Comparison of ENCODE assay signal across 8 cellular contexts in the genomic region with DNA sequence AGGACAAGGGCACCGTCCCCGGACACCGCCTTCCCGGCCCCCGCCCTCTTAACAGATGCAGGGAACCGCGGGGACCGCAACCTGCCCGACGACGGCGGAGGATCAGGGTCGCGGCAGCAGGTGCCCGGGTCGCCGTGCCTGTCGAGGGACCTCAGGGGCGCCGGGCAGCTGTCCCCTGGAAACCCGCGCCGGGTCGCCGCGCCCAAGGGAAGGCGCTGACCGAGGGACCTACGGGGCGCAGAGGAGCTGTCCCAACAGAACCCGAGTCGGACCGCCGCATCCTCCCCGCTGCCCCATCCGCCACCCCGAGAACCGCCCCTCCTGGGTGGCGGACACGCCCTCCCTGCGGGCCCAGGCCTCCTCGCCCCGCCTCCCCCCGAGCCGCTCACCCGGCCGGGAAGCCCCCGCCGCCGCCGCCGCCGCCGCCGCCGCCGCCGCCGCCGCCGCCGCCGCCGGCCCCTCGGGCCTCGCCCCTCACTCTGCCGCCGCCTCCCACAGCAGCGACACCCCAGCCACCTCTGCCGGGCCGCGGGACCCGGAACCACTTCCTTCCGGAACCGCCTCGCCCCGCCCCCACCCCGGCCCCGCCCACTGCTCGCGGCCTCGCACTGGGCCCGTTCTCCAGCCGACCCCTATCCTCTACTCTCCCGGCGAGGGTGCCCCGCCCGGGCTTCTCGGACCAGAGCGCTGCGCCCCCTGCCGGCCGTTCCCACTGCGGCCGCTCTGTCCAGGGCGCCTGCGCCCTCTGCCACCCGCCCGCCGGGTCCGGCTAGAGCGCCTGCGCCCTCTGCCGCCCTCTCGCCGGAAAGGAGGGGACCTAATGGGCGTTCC. TPM values are rescaled to one million over a fixed set of nuclear protein-coding genes. Genes with fewer than 3 reads are reported as not detected.
DNase-seq lines count a peak whose midpoint lies in the region; TF ChIP-seq lines count a peak whose summit lies in the region.

TSS of gene BCLAF3 (minus strand) at position 543 of the 831 bp plus-strand sequence. CDS start 20,797 bp downstream, outside the sequence.

- peaks cover 7% of the 10 kb centered on the region for H3K4me1 Mint-ChIP-seq in neural crest cell

- peak within 1 kb of the TSS; percentile 84 for H3K4me3 Mint-ChIP-seq in neural crest cell

- H3F3A ChIP-seq in GM23248 (ENCODE audit: insufficient read depth), result no peaks in the 10 kb centered on the region

- TF ChIP-seq CTCF in neural crest cell (conservative IDR thresholded peaks at IDR 0.05) (peak; percentile 75), stomach (IDR thresholded peaks at IDR 0.05) (peak in 5 of 7 experiments; percentile 45 to 88 (median 74))

- peaks cover 5% of the 10 kb centered on the region for H3K36me3 Mint-ChIP-seq in neural crest cell (ENCODE audit: low read depth)

- TF ChIP-seq POLR2A in stomach (IDR thresholded peaks at IDR 0.05), result no peak

- H3K27ac Mint-ChIP-seq in neural crest cell (ENCODE audit: unreplicated experiment), result no peak within 1 kb of the TSS

- H2AFZ ChIP-seq in GM23248 (peak within 1 kb of the TSS; percentile 90), Karpas-422 (ENCODE audit: low read length) (peak within 1 kb of the TSS; percentile 75; the same call in 1 of the 2 replicates)

- in situ Hi-C loops in GM23248 (cut with MboI), result no loop called here

- no peak for TF ChIP-seq EP300 in stomach (IDR thresholded peaks at IDR 0.05)

- H4K20me1 ChIP-seq in GM23248 (ENCODE audit: insufficient read depth) (no peaks in the 10 kb centered on the region), Karpas-422 (ENCODE audit: insufficient read depth, low read depth, low read length) (no peaks in the 10 kb centered on the region)

- H3K4me1 ChIP-seq in GM23248 (ENCODE audit: insufficient read depth), result no peaks in the 10 kb centered on the region
- H3K4me1 ChIP-seq in Karpas-422 (ENCODE audit: low read length), result peaks cover 29% of the 10 kb centered on the region
- H3K4me1 ChIP-seq in stomach, result peaks cover 0 to 18% (median 7%) of the 10 kb centered on the region in 4 donors

- H3K9me2 ChIP-seq in GM23248 (ENCODE audit: insufficient read depth) (no peaks in the 10 kb centered on the region), Karpas-422 (replicated peaks; ENCODE audit: insufficient read depth, low read length) (no peaks in the 10 kb centered on the region)

- peak within 1 kb of the TSS; percentile 15; the same call in 1 of the 2 replicates for H3K27ac ChIP-seq in GM23248
- H3K27ac ChIP-seq in Karpas-422 (ENCODE audit: low read length), result peak within 1 kb of the TSS; percentile 54; the same call in 1 of the 2 replicates
- H3K27ac ChIP-seq in stomach, result peak within 1 kb of the TSS; percentile 79 to 84 (median 82)

- H3K4me2 ChIP-seq in GM23248 (ENCODE audit: unreplicated experiment), result peak within 1 kb of the TSS; percentile 68
- H3K4me2 ChIP-seq in Karpas-422 (ENCODE audit: low read depth, low read length, poor library complexity, severe bottlenecking), result peak within 1 kb of the TSS; percentile 89

- H3K9me3 Mint-ChIP-seq in neural crest cell, result peaks cover 10% of the 10 kb centered on the region

- intact Hi-C loops in stomach (cut with DNase I; ENCODE audit: low total_unique reads), result no loop called here

- H3K9me3 ChIP-seq in GM23248 (ENCODE audit: low read depth) (no peaks in the 10 kb centered on the region), Karpas-422 (ENCODE audit: low read length) (no peaks in the 10 kb centered on the region), stomach (no peaks in the 10 kb centered on the region)

- H3K27me3 ChIP-seq in GM23248 (replicated peaks; ENCODE audit: insufficient read depth) (no peaks in the 10 kb centered on the region), Karpas-422 (ENCODE audit: low read length) (no peaks in the 10 kb centered on the region), stomach (no peaks in the 10 kb centered on the region)

- peaks cover 36% of the 10 kb centered on the region for H3K79me2 ChIP-seq in GM23248 (ENCODE audit: insufficient read depth)
- peaks cover 47% of the 10 kb centered on the region for H3K79me2 ChIP-seq in Karpas-422 (ENCODE audit: low read length)

- peak within 1 kb of the TSS; percentile 66 for H3K9ac ChIP-seq in GM23248
- peak within 1 kb of the TSS; percentile 73 for H3K9ac ChIP-seq in Karpas-422 (ENCODE audit: low read length)

- DNase-seq in EL, result peak; percentile 83
- DNase-seq in GM23248, result peak; percentile 91
- DNase-seq in Karpas-422, result peak; percentile 95
- DNase-seq in RKO (ENCODE audit: low spot score), result peak; percentile 85
- DNase-seq in activated T-helper 9 cell treated with anti-CD3 and anti-CD28 coated beads, Interleukin-2, amount 50 U/mL, for 16 hours (ENCODE audit: low read depth), result peak; percentile 83
- peak; percentile 77 for DNase-seq in fibroblast of the conjunctiva (ENCODE audit: low read depth)
- DNase-seq in neural crest cell (ENCODE audit: low read depth, low spot score), result peak; percentile 81
- peak; percentile 90 for DNase-seq in stomach

- H3K4me3 ChIP-seq in GM23248 (peak within 1 kb of the TSS; percentile 80), Karpas-422 (ENCODE audit: low read length) (peak within 1 kb of the TSS; percentile 79), stomach (peak within 1 kb of the TSS; percentile 67 to 93 (median 70))

- H3K27me3 Mint-ChIP-seq in neural crest cell (ENCODE audit: low read depth), result no peaks in the 10 kb centered on the region

- WGBS in GM23248 (ENCODE audit: low coverage in 1 of 2, low lambda C conversion rate in 2 of 2, missing lambda C conversion rate in 2 of 2), 2 experiments, result 0 to 2% methylated on average over 1 to 11 of the region's 107 CpGs
- 1 to 25% (median 11%) methylated on average over 16 to 66 of the region's 107 CpGs; no CpG with 5 or more reads in 1 of the 5 donors for WGBS in stomach, 5 donors

- no peaks in the 10 kb centered on the region for H3K36me3 ChIP-seq in GM23248 (ENCODE audit: low read depth)
- H3K36me3 ChIP-seq in Karpas-422 (ENCODE audit: insufficient read depth, low read length), result no peaks in the 10 kb centered on the region; the same call in 1 of the 2 replicates
- no peaks in the 10 kb centered on the region for H3K36me3 ChIP-seq in stomach

RNA-seq across cellular contexts. Expression of gene BCLAF3, which starts in this region (rescaled TPM):
- total RNA-seq in GM23248 (2014; rRNA removed; shearing (Covaris generic)), result 4.8 and 10.4 TPM in 2 replicates
- 3.7 and 4.4 TPM in 2 replicates for polyA plus RNA-seq in GM23248 (2016; fragmentation: Nextera tagmentation; extraction: Ambion mirVana)
- total RNA-seq in Karpas-422 (2014; rRNA removed; shearing (Covaris generic); ENCODE audit: low replicate concordance), result 5.6 and 16.8 TPM in 2 replicates
- 7.6 and 8.9 TPM in 2 replicates for total RNA-seq in neural crest cell
- 10 to 100 TPM in 3 of 5 donors, 1 to 10 TPM in 2; 5.9 to 28.6 (median 22.0) TPM for total RNA-seq in stomach
- polyA plus RNA-seq in stomach, result 1 to 10 TPM; 1.2 to 3.8 (median 2.4) TPM

Comparison
In these comparisons a context has a peak if more than half of its experiments do, and no peak if none do; other contexts are left out.
1. Peak in every context shown above with its lines: DNase-seq, H3K4me3 ChIP-seq and H3K27ac ChIP-seq.
2. H3K27ac ChIP-seq: peak in every context shown above with its lines; median percentile 82 in stomach; 54 in Karpas-422; 15 in GM23248.